Comparison of ENCODE assay signal across 11 cellular contexts in the genomic region with DNA sequence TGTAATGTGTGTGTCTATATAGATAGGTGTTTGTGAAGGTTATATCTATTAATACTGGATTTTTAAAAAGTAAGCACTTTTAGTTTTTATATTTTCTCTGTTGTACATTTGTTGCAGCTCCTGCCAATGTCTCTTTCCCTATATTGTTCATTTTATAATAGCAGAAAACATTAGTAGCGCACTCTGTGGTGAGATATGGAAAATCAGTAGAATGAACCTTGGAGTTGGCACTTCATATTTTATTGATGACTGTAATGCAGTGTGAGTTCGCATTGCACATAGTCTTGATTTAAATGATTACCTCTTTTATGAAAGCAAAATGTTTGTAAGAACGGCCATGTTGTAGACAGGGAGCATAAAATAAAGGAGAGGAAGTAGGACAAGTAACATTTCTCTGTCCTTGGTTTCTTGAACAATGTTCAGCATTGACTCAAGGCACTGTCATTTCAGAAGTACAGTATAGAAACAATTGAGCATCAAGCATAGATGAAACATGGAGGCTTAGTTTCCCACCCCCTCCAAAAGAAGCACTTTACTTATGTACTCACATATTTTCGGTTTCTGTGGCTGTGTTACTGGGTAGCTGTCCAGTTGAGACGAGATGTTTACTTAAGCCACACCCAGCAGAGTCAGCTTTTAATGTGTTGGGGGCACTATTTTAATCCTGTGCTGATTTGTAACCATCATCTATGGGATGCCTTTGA.
DNase-seq lines count a peak whose midpoint lies in the region; ATAC-seq and TF ChIP-seq lines count a peak whose summit lies in the region.
"Had no signal": no experiment of that assay in that cellular context is flagged by ENCODE, and none has a peak within 500 bp of the region (broad histone marks: within the 10 kb centered on the region; RNA-seq: fewer than 3 reads in every experiment).

No MANE protein-coding gene starts in this region.

- no peak for ATAC-seq in GM18873 (IDR thresholded peaks at IDR 0.05; ENCODE audit: low FRiP score, unreplicated experiment)

- peak; percentile 80 for DNase-seq in GM23248
- DNase-seq in NCI-H526 treated with DMSO at 0.1 percent for 48 hours (lab: John Stamatoyannopoulos, UW) = peak; percentile 23
- no peak for DNase-seq in coronary artery (ENCODE audit: low spot score)
- no peak for DNase-seq in trophoblast cell
- DNase-seq in neural progenitor cell (ENCODE audit: low spot score) = no peak
- DNase-seq in OCI-LY7 (ENCODE audit: low spot score) = no peak
- DNase-seq: activated naive CD4-positive, alpha-beta T cell treated with anti-CD3 and anti-CD28 coated beads, Interleukin-2, amount 10 ng/mL, durations not matched to agents 7 days and 5 days; heart left ventricle had no signal

- no peak overlapping the region for H3K18ac ChIP-seq in trophoblast cell (ENCODE audit: low read length)

- no peak overlapping the region for H3K27ac Mint-ChIP-seq in neural progenitor cell
- H3K27ac Mint-ChIP-seq: activated naive CD4-positive, alpha-beta T cell treated with anti-CD3 and anti-CD28 coated beads, Interleukin-2, amount 10 ng/mL, durations not matched to agents 7 days and 5 days; T-helper 1 cell treated with Interleukin-12 subunit alpha and Interleukin-12 subunit beta and Interleukin-4 antibody, amounts not matched to agents 30 μg/mL and 1 μg/mL, for 36 hours had no signal

- H3K9me2 ChIP-seq in GM23248 (ENCODE audit: insufficient read depth) (no peaks in the 10 kb centered on the region), OCI-LY7 (ENCODE audit: insufficient read depth, low read length) (no peaks in the 10 kb centered on the region)

- H3K27me3 Mint-ChIP-seq in neural progenitor cell (ENCODE audit: insufficient read depth, low read depth) = no peaks in the 10 kb centered on the region
- H3K27me3 Mint-ChIP-seq: activated naive CD4-positive, alpha-beta T cell treated with anti-CD3 and anti-CD28 coated beads, Interleukin-2, amount 10 ng/mL, durations not matched to agents 7 days and 5 days had no signal

- no peak overlapping the region for H2AK5ac ChIP-seq in trophoblast cell (ENCODE audit: low read length)

- H3K79me2 ChIP-seq in GM23248 (ENCODE audit: insufficient read depth) = peaks cover 100% of the 10 kb centered on the region
- H3K79me2 ChIP-seq in trophoblast cell (ENCODE audit: control insufficient read depth, insufficient read depth, low read length, poor library complexity) = peaks cover 2% of the 10 kb centered on the region
- H3K79me2 ChIP-seq in neural progenitor cell (ENCODE audit: low read depth) = no peaks in the 10 kb centered on the region
- H3K79me2 ChIP-seq in OCI-LY7 (ENCODE audit: insufficient read depth, low read depth, low read length) = no peaks in the 10 kb centered on the region

- H3F3A ChIP-seq in GM23248 (ENCODE audit: insufficient read depth) (peaks cover 32% of the 10 kb centered on the region; the same call in 1 of the 2 replicates), neural progenitor cell (ENCODE audit: low read depth) (no peaks in the 10 kb centered on the region)

- no peak overlapping the region for H2BK120ac ChIP-seq in trophoblast cell (ENCODE audit: insufficient read depth, low read length, poor library complexity)

- no peaks in the 10 kb centered on the region for H3K79me1 ChIP-seq in trophoblast cell (ENCODE audit: low read length)

- 43 to 46% methylated on average over 5 of the region's 5 CpGs for WGBS in GM23248 (ENCODE audit: low coverage in 1 of 2, low lambda C conversion rate in 2 of 2, missing lambda C conversion rate in 2 of 2), 2 experiments
- no CpG with 5 or more reads among the region's 5 CpGs for WGBS in trophoblast cell (ENCODE audit: extremely low coverage, insufficient coverage, insufficient read length)

- H3K9me3 ChIP-seq in GM23248 (ENCODE audit: low read depth) (no peaks in the 10 kb centered on the region), trophoblast cell (ENCODE audit: insufficient read depth, low read depth, low read length) (no peaks in the 10 kb centered on the region), neural progenitor cell (ENCODE audit: low read depth) (no peaks in the 10 kb centered on the region), OCI-LY7 (ENCODE audit: low read length) (no peaks in the 10 kb centered on the region)
- H3K9me3 ChIP-seq: heart left ventricle, neutrophil had no signal

- intact Hi-C loops in OCI-LY7 (cut with micrococcal nuclease; ENCODE audit: unreplicated experiment) = no loop called here

- BruUV-seq in OCI-LY7 (replicated peaks; lab: Mats Ljungman, UMichigan) = no TSS peak

- H3K4ac ChIP-seq in trophoblast cell (ENCODE audit: low read depth, low read length) = peak overlapping the region; percentile 47

- peak overlapping the region; percentile 75 for H3K4me2 ChIP-seq in GM23248 (ENCODE audit: unreplicated experiment)
- H3K4me2 ChIP-seq in trophoblast cell (ENCODE audit: low read length) = no peak overlapping the region
- H3K4me2 ChIP-seq in neural progenitor cell = no peak overlapping the region
- H3K4me2 ChIP-seq in OCI-LY7 (ENCODE audit: low read length) = no peak overlapping the region

- POLR2A ChIA-PET in OCI-LY7 (lab: Charles Lee) = no interaction called here

- no peaks in the 10 kb centered on the region for H3K27me3 ChIP-seq in GM23248 (replicated peaks; ENCODE audit: insufficient read depth)
- no peaks in the 10 kb centered on the region for H3K27me3 ChIP-seq in trophoblast cell (ENCODE audit: insufficient read depth, low read length)
- H3K27me3 ChIP-seq in neural progenitor cell = no peaks in the 10 kb centered on the region
- H3K27me3 ChIP-seq: heart left ventricle, neutrophil had no signal

- H3K4me3 ChIP-seq in GM23248 (peak overlapping the region; percentile 28), coronary artery (peak overlapping the region; percentile 11), trophoblast cell (ENCODE audit: low read depth, low read length) (no peak overlapping the region), neural progenitor cell (no peak overlapping the region), OCI-LY7 (ENCODE audit: low read depth, low read length, poor library complexity, severe bottlenecking) (no peak overlapping the region)

- peaks cover 43% of the 10 kb centered on the region for H3K4me1 ChIP-seq in GM23248 (ENCODE audit: insufficient read depth)
- no peaks in the 10 kb centered on the region for H3K4me1 ChIP-seq in trophoblast cell (ENCODE audit: control insufficient read depth in 1 of 2, insufficient read depth in 2 of 2, low read length in 2 of 2)
- peaks cover 5% of the 10 kb centered on the region for H3K4me1 ChIP-seq in neural progenitor cell
- H3K4me1 ChIP-seq in OCI-LY7 (ENCODE audit: insufficient read depth, low read length, poor library complexity, severe bottlenecking) = no peaks in the 10 kb centered on the region

- H3K27ac ChIP-seq in GM23248 (peak overlapping the region; percentile 36; the same call in 1 of the 2 replicates), coronary artery (no peak overlapping the region), trophoblast cell (ENCODE audit: low read depth, low read length) (no peak overlapping the region), neural progenitor cell (no peak overlapping the region), OCI-LY7 (ENCODE audit: low read depth, low read length, poor library complexity, severe bottlenecking) (no peak overlapping the region)
- H3K27ac ChIP-seq: heart left ventricle, neutrophil had no signal

- H3K4me1 Mint-ChIP-seq in neural progenitor cell = peaks cover 2% of the 10 kb centered on the region
- H3K4me1 Mint-ChIP-seq: activated naive CD4-positive, alpha-beta T cell treated with anti-CD3 and anti-CD28 coated beads, Interleukin-2, amount 10 ng/mL, durations not matched to agents 7 days and 5 days had no signal

- peaks cover 11% of the 10 kb centered on the region; the same call in 1 of the 2 replicates for H4K20me1 ChIP-seq in GM23248 (ENCODE audit: insufficient read depth)
- no peaks in the 10 kb centered on the region for H4K20me1 ChIP-seq in neural progenitor cell (ENCODE audit: low read depth)
- no peaks in the 10 kb centered on the region for H4K20me1 ChIP-seq in OCI-LY7 (ENCODE audit: insufficient read depth, low read length)

- H3K36me3 ChIP-seq in GM23248 (ENCODE audit: low read depth) (no peaks in the 10 kb centered on the region; the same call in 1 of the 2 replicates), trophoblast cell (ENCODE audit: control insufficient read depth in 1 of 2, insufficient read depth in 2 of 2, low read length in 2 of 2) (peaks cover 0 to 2% of the 10 kb centered on the region in 2 experiments), neural progenitor cell (no peaks in the 10 kb centered on the region), OCI-LY7 (ENCODE audit: insufficient read depth, low read length) (no peaks in the 10 kb centered on the region)
- H3K36me3 ChIP-seq: heart left ventricle, neutrophil had no signal

- CTCF ChIA-PET in OCI-LY7 (lab: Charles Lee; ENCODE audit: unreplicated experiment) = no interaction called here

- no peak overlapping the region for H2BK5ac ChIP-seq in trophoblast cell (ENCODE audit: low read depth, low read length, poor library complexity)

- no peak overlapping the region for H2BK12ac ChIP-seq in trophoblast cell (ENCODE audit: low read length)

- no peak overlapping the region for H3K14ac ChIP-seq in trophoblast cell (ENCODE audit: low read length)

- in situ Hi-C loops in GM23248 (cut with MboI) = no loop called here

- TF ChIP-seq CTCF in coronary artery (IDR thresholded peaks at IDR 0.05) (no peak), neural progenitor cell (IDR thresholded peaks at IDR 0.05) (no peak), OCI-LY7 (conservative IDR thresholded peaks at IDR 0.05; ENCODE audit: low read length) (no peak)

- H2AFZ ChIP-seq in GM23248 (no peak overlapping the region), trophoblast cell (ENCODE audit: insufficient read depth, low read length, poor library complexity) (no peak overlapping the region), neural progenitor cell (replicated peaks) (no peak overlapping the region), OCI-LY7 (ENCODE audit: low read length) (no peak overlapping the region)

- H4K12ac ChIP-seq in trophoblast cell (ENCODE audit: low read depth, low read length) = no peak overlapping the region

- H3K23ac ChIP-seq in trophoblast cell (ENCODE audit: low read length) = no peak overlapping the region

- H3K4me3 Mint-ChIP-seq in neural progenitor cell = no peak overlapping the region
- H3K4me3 Mint-ChIP-seq: activated naive CD4-positive, alpha-beta T cell treated with anti-CD3 and anti-CD28 coated beads, Interleukin-2, amount 10 ng/mL, durations not matched to agents 7 days and 5 days; T-helper 1 cell treated with Interleukin-12 subunit alpha and Interleukin-12 subunit beta and Interleukin-4 antibody, amounts not matched to agents 30 μg/mL and 1 μg/mL, for 36 hours had no signal

- H3K9ac ChIP-seq in GM23248 (0 out of 2 replicates have a peak overlapping the region, but pooled peaks have one; percentile 3), trophoblast cell (ENCODE audit: low read length) (no peak overlapping the region), neural progenitor cell (no peak overlapping the region)

- no peaks in the 10 kb centered on the region for H3K36me3 Mint-ChIP-seq in neural progenitor cell
- H3K36me3 Mint-ChIP-seq: activated naive CD4-positive, alpha-beta T cell treated with anti-CD3 and anti-CD28 coated beads, Interleukin-2, amount 10 ng/mL, durations not matched to agents 7 days and 5 days had no signal

- no peak overlapping the region for H4K8ac ChIP-seq in trophoblast cell (ENCODE audit: low read depth, low read length)

- H4K91ac ChIP-seq in trophoblast cell (ENCODE audit: low read depth, low read length) = no peak overlapping the region

- H3K9me3 Mint-ChIP-seq in neural progenitor cell = no peaks in the 10 kb centered on the region
- H3K9me3 Mint-ChIP-seq: activated naive CD4-positive, alpha-beta T cell treated with anti-CD3 and anti-CD28 coated beads, Interleukin-2, amount 10 ng/mL, durations not matched to agents 7 days and 5 days; T-helper 1 cell treated with Interleukin-12 subunit alpha and Interleukin-12 subunit beta and Interleukin-4 antibody, amounts not matched to agents 30 μg/mL and 1 μg/mL, for 36 hours had no signal

Comparison
In these comparisons a context has a peak if more than half of its experiments do, and no peak if none do; other contexts are left out.
1. DNase-seq: peak in GM23248 (single experiment) and NCI-H526 treated with DMSO at 0.1 percent for 48 hours (single experiment); none in coronary artery (single experiment), trophoblast cell (0 of 2), neural progenitor cell (single experiment) and OCI-LY7 (single experiment).
2. H3K4me3 ChIP-seq: peak in GM23248 (single experiment) and coronary artery (single experiment); none in trophoblast cell (single experiment), neural progenitor cell (single experiment) and OCI-LY7 (single experiment).